ENCODE assay signal across 8 cellular contexts in genomic region chr12:116277393-116278258, GRCh38. TPM values are rescaled to one million over a fixed set of nuclear protein-coding genes. Genes with fewer than 3 reads are reported as not detected.
A peak's percentile ranks its signal among the peaks of the same experiment; 100 is the strongest.
DNase-seq lines count a peak whose midpoint lies in the region; ATAC-seq and TF ChIP-seq lines count a peak whose summit lies in the region.

Gene MED13L, minus strand, starts transcription at chr12:116277693. Its CDS starts 562 bp downstream, at chr12:116277131.

- H3K27ac ChIP-seq in cardiac muscle cell: peak within 1 kb of the TSS; percentile 98
- peak within 1 kb of the TSS; percentile 92 to 97 (median 96) for H3K27ac ChIP-seq in tibial nerve

- H3K27me3 ChIP-seq in adipocyte (replicated peaks; ENCODE audit: control insufficient read depth, insufficient read depth, low read length): no peaks in the 10 kb centered on the region
- H3K27me3 ChIP-seq in cardiac muscle cell: no peaks in the 10 kb centered on the region
- no peaks in the 10 kb centered on the region for H3K27me3 ChIP-seq in tibial nerve

- H3K4me3 ChIP-seq in adipocyte (ENCODE audit: low read length) (peak within 1 kb of the TSS; percentile 89), cardiac muscle cell (peak within 1 kb of the TSS; percentile 58), tibial nerve (peak within 1 kb of the TSS; percentile 65 to 83 (median 80))

- peaks cover 27% of the 10 kb centered on the region for H3K4me1 ChIP-seq in adipocyte (ENCODE audit: control insufficient read depth, insufficient read depth, low read length)
- peaks cover 20% of the 10 kb centered on the region for H3K4me1 ChIP-seq in cardiac muscle cell (ENCODE audit: low read depth)
- peaks cover 0 to 42% (median 12%) of the 10 kb centered on the region in 4 donors for H3K4me1 ChIP-seq in tibial nerve

- POLR2A ChIA-PET in T-cell (lab: Charles Lee): interaction anchor here (0.5 to 1.0 kb wide), 3 partner anchors 11 to 351 kb away, joined by 4 to 5 read pairs (median 4); no protein-coding TSS in a partner anchor

- DNase-seq in GM10266 (ENCODE audit: extremely low spot score) (peak; percentile 99), NCI-H1048 (lab: John Stamatoyannopoulos, UW) (peak; percentile 32), T-cell (peak; percentile 72 to 91 (median 85)), adipocyte (ENCODE audit: low read depth) (peak; percentile 96), cardiac muscle cell (ENCODE audit: low read depth in 1 of 2, low spot score in 1 of 2) (peak; percentile 92 to 95), pons (ENCODE audit: low spot score) (peak; percentile 85), tibial nerve (ENCODE audit: low spot score in 2 of 2) (peak; percentile 79 to 85)

- peak in 1 of 2 donors; percentile 73 for TF ChIP-seq POLR2A in tibial nerve (IDR thresholded peaks at IDR 0.05)

- no peaks in the 10 kb centered on the region for H3K36me3 Mint-ChIP-seq in T-cell

- peak within 1 kb of the TSS; percentile 91 to 96 for H3K27ac Mint-ChIP-seq in T-cell

- WGBS in tibial nerve, 2 donors: 1% methylated on average over 68 to 88 of the region's 119 CpGs

- CTCF ChIA-PET in T-cell (lab: Charles Lee): interaction anchor here in 1 of 2 donors (1.1 kb wide), 2 partner anchors 30 to 81 kb away, joined by 3 read pairs; no protein-coding TSS in a partner anchor

- ATAC-seq in HG02571 (IDR thresholded peaks at IDR 0.05; ENCODE audit: unreplicated experiment) (peak; percentile 75), T-cell (replicated peaks in 1 of 4) (peak; percentile 84)

- peak within 1 kb of the TSS; percentile 94 to 98 (median 97) for H3K4me3 Mint-ChIP-seq in T-cell

- peaks cover 34 to 45% (median 44%) of the 10 kb centered on the region in 3 donors for H3K4me1 Mint-ChIP-seq in T-cell

- peak within 1 kb of the TSS; percentile 95 for H3K9ac ChIP-seq in adipocyte (ENCODE audit: low read length)

- H3K27me3 Mint-ChIP-seq in T-cell: peaks cover 0 to 2% of the 10 kb centered on the region in 2 donors

- TF ChIP-seq CTCF in GM10266 (IDR thresholded peaks at IDR 0.05; ENCODE audit: control insufficient read depth, insufficient read depth, low read depth, missing control alignments) (peak; percentile 53), cardiac muscle cell (IDR thresholded peaks at IDR 0.05; ENCODE audit: low read depth, low read length) (no peak), tibial nerve (IDR thresholded peaks at IDR 0.05) (peak; percentile 39 to 93 (median 76))

- H3K36me3 ChIP-seq in adipocyte (ENCODE audit: control insufficient read depth, insufficient read depth, low read length, severe bottlenecking) (no peaks in the 10 kb centered on the region), cardiac muscle cell (no peaks in the 10 kb centered on the region), tibial nerve (no peaks in the 10 kb centered on the region)

- TF ChIP-seq EP300 in tibial nerve (IDR thresholded peaks at IDR 0.05): peak in 1 of 2 donors; percentile 55

- no peaks in the 10 kb centered on the region for H3K9me3 ChIP-seq in adipocyte (ENCODE audit: control insufficient read depth, low read length)
- H3K9me3 ChIP-seq in cardiac muscle cell (ENCODE audit: low read depth): no peaks in the 10 kb centered on the region
- no peaks in the 10 kb centered on the region for H3K9me3 ChIP-seq in tibial nerve

- no peaks in the 10 kb centered on the region for H3K9me3 Mint-ChIP-seq in T-cell

RNA-seq across cellular contexts. Expression of gene MED13L, which starts in this region (rescaled TPM):
- total RNA-seq in T-cell (100 to 1,000 TPM; 126 to 216 (median 133) TPM), cardiac muscle cell (49.5 and 94.3 TPM in 2 replicates), tibial nerve (100 to 1,000 TPM; 138 to 234 (median 218) TPM)
- polyA plus RNA-seq in cardiac muscle cell: 31.3 and 39.2 TPM in 2 replicates

Comparison
In these comparisons a context has a peak if more than half of its experiments do, and no peak if none do; other contexts are left out.
1. Peak in every context shown above with its lines: DNase-seq, ATAC-seq, H3K4me3 ChIP-seq and H3K27ac ChIP-seq.
2. DNase-seq: peak in every context shown above with its lines; median percentile 99 in GM10266; 96 in adipocyte; 94 in cardiac muscle cell; 85 in T-cell; 85 in pons; 82 in tibial nerve; 32 in NCI-H1048.